ENCODE assay signal across 15 cellular contexts in genomic region chr11:115980336-115980735, GRCh38.
"Had no signal": no experiment of that assay in that cellular context is flagged by ENCODE, and none has a peak within 500 bp of the region (broad histone marks: within the 10 kb centered on the region; RNA-seq: fewer than 3 reads in every experiment).

No MANE protein-coding gene starts in this region.

- H3K9me3 ChIP-seq: psoas muscle, spleen, thyroid gland had no signal

- H3K4me3 Mint-ChIP-seq: mesothelial cell of epicardium; T-helper 1 cell treated with Interleukin-12 subunit alpha and Interleukin-12 subunit beta and Interleukin-4 antibody, amounts not matched to agents 30 μg/mL and 1 μg/mL, for 36 hours had no signal

- H3K4me1 ChIP-seq: foreskin keratinocyte, psoas muscle had no signal

- H3K27ac Mint-ChIP-seq: activated naive CD4-positive, alpha-beta T cell treated with anti-CD3 and anti-CD28 coated beads, Interleukin-2, amount 50 U/mL, for 72 hours; mesothelial cell of epicardium; T-helper 1 cell treated with Interleukin-12 subunit alpha and Interleukin-12 subunit beta and Interleukin-4 antibody, amounts not matched to agents 30 μg/mL and 1 μg/mL, for 36 hours had no signal

- H3K36me3 Mint-ChIP-seq: mesothelial cell of epicardium had no signal

- H3K4me3 ChIP-seq: lung, psoas muscle, spleen, thyroid gland had no signal

- H3K9me3 Mint-ChIP-seq: mesothelial cell of epicardium; T-helper 1 cell treated with Interleukin-12 subunit alpha and Interleukin-12 subunit beta and Interleukin-4 antibody, amounts not matched to agents 30 μg/mL and 1 μg/mL, for 36 hours had no signal

- H3K36me3 ChIP-seq: spleen, thyroid gland had no signal

- H3K27me3 ChIP-seq: thyroid gland had no signal

- DNase-seq: activated CD4-positive, CD25-positive, alpha-beta regulatory T cell treated with anti-CD3 and anti-CD28 coated beads, Interleukin-2, amount 50 U/mL, for 72 hours; activated gamma-delta T cell treated with Interleukin-2 at 50 U/mL for 16 hours; foreskin keratinocyte; glutamatergic neuron; hippocampal formation; left cardiac atrium; psoas muscle; spleen; stimulated activated naive CD4-positive, alpha-beta T cell; thyroid gland had no signal

- H3K27ac ChIP-seq: foreskin keratinocyte, psoas muscle, spleen, thyroid gland had no signal

- ATAC-seq: activated naive CD4-positive, alpha-beta T cell treated with anti-CD3 and anti-CD28 coated beads, Interleukin-2, amount 50 U/mL, for 72 hours; foreskin keratinocyte; psoas muscle; sciatic nerve had no signal
